Comparison of ENCODE assay signal across 1 cellular context in the genomic region with DNA sequence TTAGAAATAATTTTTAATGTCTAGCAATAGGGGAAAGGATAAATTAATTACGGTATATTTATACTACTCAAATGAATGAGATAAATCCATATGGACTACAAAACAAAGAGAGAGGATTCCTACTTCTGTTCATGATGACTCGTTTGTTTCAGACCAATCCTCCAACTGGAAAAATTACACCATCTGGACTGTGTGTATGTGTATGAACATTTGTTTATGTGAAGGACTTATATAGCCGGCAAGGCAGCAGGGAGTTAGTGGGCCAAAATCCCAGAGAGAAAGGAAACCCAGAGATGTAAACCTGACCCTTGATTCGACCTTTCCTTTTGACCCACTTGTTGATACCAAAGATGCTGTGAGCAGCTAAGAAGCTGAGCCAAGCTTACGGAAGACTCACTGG.
TF ChIP-seq lines count a peak whose summit lies in the region.

No MANE protein-coding gene starts in this region.

TF ChIP-seq in K562, 482 proteins besides CTCF, POLR2A, EP300 and RAD21 (continued from another document):
- TF ChIP-seq, protein P1, sequence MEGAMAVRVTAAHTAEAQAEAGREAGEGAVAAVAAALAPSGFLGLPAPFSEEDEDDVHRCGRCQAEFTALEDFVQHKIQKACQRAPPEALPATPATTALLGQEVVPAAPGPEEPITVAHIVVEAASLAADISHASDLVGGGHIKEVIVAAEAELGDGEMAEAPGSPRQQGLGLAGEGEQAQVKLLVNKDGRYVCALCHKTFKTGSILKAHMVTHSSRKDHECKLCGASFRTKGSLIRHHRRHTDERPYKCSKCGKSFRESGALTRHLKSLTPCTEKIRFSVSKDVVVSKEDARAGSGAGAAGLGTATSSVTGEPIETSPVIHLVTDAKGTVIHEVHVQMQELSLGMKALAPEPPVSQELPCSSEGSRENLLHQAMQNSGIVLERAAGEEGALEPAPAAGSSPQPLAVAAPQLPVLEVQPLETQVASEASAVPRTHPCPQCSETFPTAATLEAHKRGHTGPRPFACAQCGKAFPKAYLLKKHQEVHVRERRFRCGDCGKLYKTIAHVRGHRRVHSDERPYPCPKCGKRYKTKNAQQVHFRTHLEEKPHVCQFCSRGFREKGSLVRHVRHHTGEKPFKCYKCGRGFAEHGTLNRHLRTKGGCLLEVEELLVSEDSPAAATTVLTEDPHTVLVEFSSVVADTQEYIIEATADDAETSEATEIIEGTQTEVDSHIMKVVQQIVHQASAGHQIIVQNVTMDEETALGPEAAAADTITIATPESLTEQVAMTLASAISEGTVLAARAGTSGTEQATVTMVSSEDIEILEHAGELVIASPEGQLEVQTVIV (CRISPR knock-in tag; IDR thresholded peaks at IDR 0.05; ENCODE audit: borderline replicate concordance): no peak
- TF ChIP-seq JUN (IDR thresholded peaks at IDR 0.05; ENCODE audit: borderline replicate concordance, low read depth, low read length): no peak
- TF ChIP-seq JUN (CRISPR knock-in tag; IDR thresholded peaks at IDR 0.05; ENCODE audit: borderline replicate concordance): no peak
- no peak for TF ChIP-seq CHD2 (IDR thresholded peaks at IDR 0.05; ENCODE audit: low read depth, low read length)
- no peak for TF ChIP-seq MECOM (CRISPR knock-in tag; IDR thresholded peaks at IDR 0.05)
- TF ChIP-seq MAFG (tag; conservative IDR thresholded peaks at IDR 0.05): no peak
- TF ChIP-seq RBM34 (IDR thresholded peaks at IDR 0.05; ENCODE audit: borderline replicate concordance, insufficient read depth, low read length): no peak
- TF ChIP-seq FIP1L1 (IDR thresholded peaks at IDR 0.05; ENCODE audit: low read depth, low read length, poor library complexity, severe bottlenecking): no peak
- TF ChIP-seq POLR2B (IDR thresholded peaks at IDR 0.05; ENCODE audit: low read depth, partially characterized antibody): no peak
- TF ChIP-seq ZNF76 (CRISPR knock-in tag; IDR thresholded peaks at IDR 0.05; ENCODE audit: borderline replicate concordance): no peak
- TF ChIP-seq, protein P2, sequence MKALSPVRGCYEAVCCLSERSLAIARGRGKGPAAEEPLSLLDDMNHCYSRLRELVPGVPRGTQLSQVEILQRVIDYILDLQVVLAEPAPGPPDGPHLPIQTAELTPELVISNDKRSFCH (CRISPR knock-in tag; IDR thresholded peaks at IDR 0.05): no peak
- TF ChIP-seq, protein P2 (tag; IDR thresholded peaks at IDR 0.05): no peak
- no peak for TF ChIP-seq HINFP (tag; conservative IDR thresholded peaks at IDR 0.05; ENCODE audit: low read depth)
TF ChIP-seq in K562: peak in this region for 0.
